ENCODE assay signal across 7 cellular contexts in the genomic region with DNA sequence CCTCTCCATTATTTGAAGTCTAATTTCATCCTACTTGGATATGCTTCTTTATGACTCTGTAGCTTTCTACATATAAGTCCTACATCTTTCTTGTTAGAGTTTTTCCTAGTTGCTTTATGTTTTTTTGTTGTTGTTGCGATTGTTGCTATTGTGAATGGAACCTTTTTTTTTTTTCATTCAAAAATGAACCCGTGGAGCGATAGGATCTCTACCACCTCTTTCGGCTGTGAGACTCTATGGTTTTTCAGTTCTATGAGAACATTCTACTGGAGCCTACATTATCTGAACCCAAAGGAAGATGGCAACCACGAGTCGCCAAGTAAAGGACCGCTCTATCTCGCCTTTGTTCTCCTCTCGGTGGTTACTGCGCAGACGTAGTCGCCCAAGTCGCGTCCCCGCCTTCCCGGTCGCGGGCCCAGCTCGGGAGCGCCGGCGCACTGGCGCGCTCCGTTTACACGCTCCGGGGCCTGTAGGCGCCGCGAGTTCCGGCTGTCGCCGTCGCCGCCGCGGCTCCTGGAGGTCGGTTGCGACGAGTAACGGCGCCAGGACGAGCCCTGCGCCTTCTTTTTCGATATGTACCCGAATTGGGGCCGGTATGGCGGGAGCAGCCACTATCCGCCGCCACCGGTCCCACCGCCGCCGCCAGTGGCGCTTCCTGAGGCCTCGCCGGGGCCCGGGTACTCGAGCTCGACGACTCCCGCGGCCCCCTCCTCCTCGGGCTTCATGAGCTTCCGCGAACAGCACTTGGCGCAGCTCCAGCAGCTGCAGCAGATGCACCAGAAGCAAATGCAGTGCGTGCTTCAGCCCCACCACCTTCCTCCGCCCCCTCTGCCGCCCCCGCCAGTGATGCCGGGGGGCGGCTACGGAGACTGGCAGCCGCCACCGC. TPM values are rescaled to one million over a fixed set of nuclear protein-coding genes. Genes with fewer than 3 reads are reported as not detected.
DNase-seq lines count a peak whose midpoint lies in the region; ATAC-seq and TF ChIP-seq lines count a peak whose summit lies in the region.

A gene with protein sequence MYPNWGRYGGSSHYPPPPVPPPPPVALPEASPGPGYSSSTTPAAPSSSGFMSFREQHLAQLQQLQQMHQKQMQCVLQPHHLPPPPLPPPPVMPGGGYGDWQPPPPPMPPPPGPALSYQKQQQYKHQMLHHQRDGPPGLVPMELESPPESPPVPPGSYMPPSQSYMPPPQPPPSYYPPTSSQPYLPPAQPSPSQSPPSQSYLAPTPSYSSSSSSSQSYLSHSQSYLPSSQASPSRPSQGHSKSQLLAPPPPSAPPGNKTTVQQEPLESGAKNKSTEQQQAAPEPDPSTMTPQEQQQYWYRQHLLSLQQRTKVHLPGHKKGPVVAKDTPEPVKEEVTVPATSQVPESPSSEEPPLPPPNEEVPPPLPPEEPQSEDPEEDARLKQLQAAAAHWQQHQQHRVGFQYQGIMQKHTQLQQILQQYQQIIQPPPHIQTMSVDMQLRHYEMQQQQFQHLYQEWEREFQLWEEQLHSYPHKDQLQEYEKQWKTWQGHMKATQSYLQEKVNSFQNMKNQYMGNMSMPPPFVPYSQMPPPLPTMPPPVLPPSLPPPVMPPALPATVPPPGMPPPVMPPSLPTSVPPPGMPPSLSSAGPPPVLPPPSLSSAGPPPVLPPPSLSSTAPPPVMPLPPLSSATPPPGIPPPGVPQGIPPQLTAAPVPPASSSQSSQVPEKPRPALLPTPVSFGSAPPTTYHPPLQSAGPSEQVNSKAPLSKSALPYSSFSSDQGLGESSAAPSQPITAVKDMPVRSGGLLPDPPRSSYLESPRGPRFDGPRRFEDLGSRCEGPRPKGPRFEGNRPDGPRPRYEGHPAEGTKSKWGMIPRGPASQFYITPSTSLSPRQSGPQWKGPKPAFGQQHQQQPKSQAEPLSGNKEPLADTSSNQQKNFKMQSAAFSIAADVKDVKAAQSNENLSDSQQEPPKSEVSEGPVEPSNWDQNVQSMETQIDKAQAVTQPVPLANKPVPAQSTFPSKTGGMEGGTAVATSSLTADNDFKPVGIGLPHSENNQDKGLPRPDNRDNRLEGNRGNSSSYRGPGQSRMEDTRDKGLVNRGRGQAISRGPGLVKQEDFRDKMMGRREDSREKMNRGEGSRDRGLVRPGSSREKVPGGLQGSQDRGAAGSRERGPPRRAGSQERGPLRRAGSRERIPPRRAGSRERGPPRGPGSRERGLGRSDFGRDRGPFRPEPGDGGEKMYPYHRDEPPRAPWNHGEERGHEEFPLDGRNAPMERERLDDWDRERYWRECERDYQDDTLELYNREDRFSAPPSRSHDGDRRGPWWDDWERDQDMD (N-terminal part only) (plus strand): TSS at position 400 of the 886 bp plus-strand sequence. CDS start 174 bp downstream, at position 574.

- DNase-seq in NCI-H1930 (lab: John Stamatoyannopoulos, UW) (peak; percentile 92 to 96), T-helper 22 cell (ENCODE audit: low read depth) (peak; percentile 86), astrocyte of the cerebellum (ENCODE audit: low read depth) (peak; percentile 97), hepatic stellate cell (ENCODE audit: low spot score) (peak; percentile 89), renal cortical epithelial cell (ENCODE audit: low read depth) (peak; percentile 94)

- in situ Hi-C loops in astrocyte of the cerebellum (cut with HindIII; ENCODE audit: low sequenced_read_pairs) = no loop called here

- TF ChIP-seq CTCF in astrocyte of the cerebellum (IDR thresholded peaks at IDR 0.05; ENCODE audit: low read depth, low read length, missing control alignments) = peak; percentile 60

- ATAC-seq in GM18499 (IDR thresholded peaks at IDR 0.05; ENCODE audit: insufficient read depth, unreplicated experiment) (peak; percentile 81), HG02970 (IDR thresholded peaks at IDR 0.05; ENCODE audit: low FRiP score, unreplicated experiment) (peak; percentile 88)

- H3K4me3 ChIP-seq in astrocyte of the cerebellum (ENCODE audit: low read depth, low read length) = peak within 1 kb of the TSS; percentile 86

RNA-seq across cellular contexts. Expression of the gene that starts here (rescaled TPM):
- 12.3 and 76.1 TPM in 2 replicates for total RNA-seq in renal cortical epithelial cell

Comparison
In these comparisons a context has a peak if more than half of its experiments do, and no peak if none do; other contexts are left out.
1. Peak in every context shown above with its lines: DNase-seq, ATAC-seq and H3K4me3 ChIP-seq.